In genomic region chr2:74502147-74502719, GRCh38 we compare ENCODE assay signal across 9 cellular contexts. TPM values are rescaled to one million over a fixed set of nuclear protein-coding genes. Genes with fewer than 3 reads are reported as not detected.
A peak's percentile ranks its signal among the peaks of the same experiment; 100 is the strongest.
DNase-seq lines count a peak whose midpoint lies in the region; ATAC-seq and TF ChIP-seq lines count a peak whose summit lies in the region.
"Had no signal": no experiment of that assay in that cellular context is flagged by ENCODE, and none has a peak within 500 bp of the region (broad histone marks: within the 10 kb centered on the region; RNA-seq: fewer than 3 reads in every experiment).

No MANE protein-coding gene starts in this region.

- in situ Hi-C loops in GM13977 (cut with MboI; ENCODE audit: low pct_unique_long_range_greater_than_20kb, low sequenced_read_pairs, unreplicated experiment), result no loop called here

- H3K27ac ChIP-seq in WERI-Rb-1 (peak overlapping the region; percentile 71), right cardiac atrium (ENCODE audit: low read length) (no peak overlapping the region)

- TF ChIP-seq CTCF in GM13977 (IDR thresholded peaks at IDR 0.05; ENCODE audit: extremely low read depth, insufficient read depth, missing control alignments), result no peak
- TF ChIP-seq CTCF in WERI-Rb-1 (IDR thresholded peaks at IDR 0.05; ENCODE audit: low read depth, low read length), result no peak

- H3K4me1 ChIP-seq in right cardiac atrium (ENCODE audit: control insufficient read depth, insufficient read depth, low read length), result peaks cover 18% of the 10 kb centered on the region

- H3K36me3 ChIP-seq in WERI-Rb-1, result peaks cover 33% of the 10 kb centered on the region

- ATAC-seq in right cardiac atrium, result peak in 1 of 2 donors; percentile 6
- no peak for ATAC-seq in GM18909 (IDR thresholded peaks at IDR 0.05; ENCODE audit: poor library complexity, unreplicated experiment)

- H3K4me3 ChIP-seq in WERI-Rb-1 (ENCODE audit: low read depth, low read length) (peak overlapping the region; percentile 13), right cardiac atrium (ENCODE audit: low read length) (peak overlapping the region; percentile 38), skeletal muscle cell (ENCODE audit: low read depth, low read length) (peak overlapping the region; percentile 54)

- DNase-seq in GM13977 (ENCODE audit: low spot score) (peak; percentile 38), WERI-Rb-1 (no peak), right cardiac atrium (no peak), skeletal muscle cell (ENCODE audit: low read depth) (no peak), pons (ENCODE audit: low spot score) (no peak), KG1 (lab: John Stamatoyannopoulos, UW) (no peak), MV-4-11 (lab: John Stamatoyannopoulos, UW) (no peak)

- no peaks in the 10 kb centered on the region for H3K27me3 ChIP-seq in WERI-Rb-1 (ENCODE audit: insufficient read depth, low read depth, severe bottlenecking)
- H3K27me3 ChIP-seq in right cardiac atrium (ENCODE audit: control insufficient read depth, insufficient read depth), result no peaks in the 10 kb centered on the region

- WGBS in right cardiac atrium, result 16% methylated on average over 32 of the region's 32 CpGs

- intact Hi-C loops in right cardiac atrium (cut with DNase I), result no loop called here

- H3K9me3 ChIP-seq in WERI-Rb-1 (ENCODE audit: severe bottlenecking) (no peaks in the 10 kb centered on the region), right cardiac atrium (ENCODE audit: control insufficient read depth, low read length) (no peaks in the 10 kb centered on the region)

RNA-seq across cellular contexts. Expression of gene LBX2, which starts 2.8 kb away (rescaled TPM):
- total RNA-seq in right cardiac atrium, result 1 to 10 TPM in 1 of 4 donors, under 1 TPM in 3; 0.51 to 1.2 (median 0.85) TPM
- polyA plus RNA-seq in right cardiac atrium, result 0.52 TPM

RNA-seq across cellular contexts. Expression of gene PCGF1, which starts 5.3 kb away (rescaled TPM):
- 10 to 100 TPM; 20.5 to 38.7 (median 25.6) TPM for total RNA-seq in right cardiac atrium
- polyA plus RNA-seq in right cardiac atrium, result 20.9 TPM

RNA-seq across cellular contexts. Expression of gene TLX2, which starts 12.0 kb away (rescaled TPM):
- not detected for total RNA-seq in right cardiac atrium
- 0.05 TPM for polyA plus RNA-seq in right cardiac atrium
- total RNA-seq: subcutaneous adipose tissue had no signal

RNA-seq across cellular contexts. Expression of gene TTC31, which starts 19.4 kb away (rescaled TPM):
- total RNA-seq in right cardiac atrium, result 10 to 100 TPM; 11.3 to 12.3 (median 11.8) TPM
- 11.4 TPM for polyA plus RNA-seq in right cardiac atrium

RNA-seq across cellular contexts. Expression of gene CCDC142, which starts 19.4 kb away (rescaled TPM):
- total RNA-seq in right cardiac atrium, result 10 to 100 TPM in 2 of 4 donors, 1 to 10 TPM in 2; 7.5 to 11.1 (median 9.4) TPM
- 5.5 TPM for polyA plus RNA-seq in right cardiac atrium
